Comparison of ENCODE assay signal across 10 cellular contexts in genomic region chr15:90680371-90680935, GRCh38. TPM values are rescaled to one million over a fixed set of nuclear protein-coding genes. Genes with fewer than 3 reads are reported as not detected.
DNase-seq lines count a peak whose midpoint lies in the region; ATAC-seq and TF ChIP-seq lines count a peak whose summit lies in the region.
"Had no signal": no experiment of that assay in that cellular context is flagged by ENCODE, and none has a peak within 500 bp of the region (broad histone marks: within the 10 kb centered on the region; RNA-seq: fewer than 3 reads in every experiment).

No MANE protein-coding gene starts in this region.

- in situ Hi-C loops in IMR-90 (cut with MboI; ENCODE audit: low sequenced_read_pairs) = no loop called here

- no peak for TF ChIP-seq RAD21 in IMR-90 (IDR thresholded peaks at IDR 0.05; ENCODE audit: low read length)

- H3K4me2 ChIP-seq in IMR-90 (ENCODE audit: low read depth, low read length) = peak overlapping the region; percentile 10; the same call in 1 of the 2 replicates

- peak overlapping the region; percentile 64 for H3K18ac ChIP-seq in IMR-90 (ENCODE audit: low read depth, low read length)

- peaks cover 18% of the 10 kb centered on the region for H3K9me1 ChIP-seq in IMR-90 (ENCODE audit: insufficient read depth, low read length)

- H2BK15ac ChIP-seq in IMR-90 (ENCODE audit: low read depth, low read length) = peak overlapping the region; percentile 90; the same call in 2 of the 3 replicates

- H4K5ac ChIP-seq in IMR-90 (ENCODE audit: low read depth, low read length) = peak overlapping the region; percentile 46

- dilution Hi-C loops in IMR-90 (cut with HindIII; ENCODE audit: low sequenced_read_pairs, unreplicated experiment) = no loop called here

- H3K27ac ChIP-seq in IMR-90 (ENCODE audit: insufficient read depth, low read length) = peak overlapping the region; percentile 67

- no peak overlapping the region for H3K4me3 Mint-ChIP-seq in chondrocyte (ENCODE audit: unreplicated experiment)

- peak overlapping the region; percentile 39; the same call in 1 of the 2 replicates for H3K56ac ChIP-seq in IMR-90 (ENCODE audit: extremely low read depth, insufficient read depth, low read length)

- peak overlapping the region; percentile 94 for H3K4ac ChIP-seq in IMR-90 (ENCODE audit: low read depth, low read length)

- H3K27me3 ChIP-seq in IMR-90 (ENCODE audit: control insufficient read depth, insufficient read depth, low read length) = no peaks in the 10 kb centered on the region

- H2BK20ac ChIP-seq in IMR-90 (ENCODE audit: low read depth, low read length) = peak overlapping the region; percentile 92

- peak overlapping the region; percentile 90 for H2BK5ac ChIP-seq in IMR-90 (ENCODE audit: low read depth, low read length, poor library complexity, severe bottlenecking)

- no TSS peak for BruUV-seq in IMR-90 (replicated peaks; lab: Mats Ljungman, UMichigan)

- H4K91ac ChIP-seq in IMR-90 (ENCODE audit: insufficient read depth, low read depth, low read length) = peak overlapping the region; percentile 87

- H3K14ac ChIP-seq in IMR-90 (replicated peaks; ENCODE audit: low read depth, low read length) = peak overlapping the region; percentile 88

- peaks cover 3% of the 10 kb centered on the region for H3K9me3 Mint-ChIP-seq in chondrocyte (ENCODE audit: low read depth)

- TF ChIP-seq CTCF in IMR-90 (conservative IDR thresholded peaks at IDR 0.05; ENCODE audit: low read depth, low read length) (no peak), chondrocyte (IDR thresholded peaks at IDR 0.05) (no peak)

- CTCF ChIA-PET in IMR-90 (lab: Yijun Ruan, JAX) = no interaction called here

- POLR2A ChIA-PET in IMR-90 (lab: Charles Lee; ENCODE audit: unreplicated experiment) = no interaction called here

- H4K20me1 ChIP-seq in IMR-90 (ENCODE audit: insufficient read depth, low read length) = peaks cover 5% of the 10 kb centered on the region

- peak overlapping the region; percentile 74 for H3K23ac ChIP-seq in IMR-90 (ENCODE audit: low read depth, low read length)

- DNase-seq in AG08395 (ENCODE audit: low spot score) (peak; percentile 91), IMR-90 (peak; percentile 98), chondrocyte (ENCODE audit: low spot score) (no peak), myocyte (ENCODE audit: low read depth) (peak; percentile 76), NCI-H524 treated with DMSO at 0.1 percent for 48 hours (lab: John Stamatoyannopoulos, UW) (no peak), NCI-H1930 (lab: John Stamatoyannopoulos, UW) (no peak)
- DNase-seq in stimulated activated CD4-positive, alpha-beta T cell treated with anti-CD3 and anti-CD28 coated beads, Interleukin-12 subunit alpha, Interleukin-12 subunit beta, amount 100 ng/mL, for 4 hours = no peak
- DNase-seq: DND-41, retina had no signal

- H3K36me3 Mint-ChIP-seq in chondrocyte (ENCODE audit: low read depth) = peaks cover 2% of the 10 kb centered on the region

- no peaks in the 10 kb centered on the region for H3K27me3 Mint-ChIP-seq in chondrocyte (ENCODE audit: low read depth)

- H4K8ac ChIP-seq in IMR-90 (ENCODE audit: low read depth in 2 of 2, low read length in 2 of 2) = peak overlapping the region; percentile 71 to 92

- intact Hi-C loops in IMR-90 (cut with micrococcal nuclease) = no loop called here

- ATAC-seq in IMR-90 (ENCODE audit: low read depth) (peak; percentile 89), HG02588 (IDR thresholded peaks at IDR 0.05; ENCODE audit: unreplicated experiment) (no peak)

- peaks cover 18% of the 10 kb centered on the region for H3K4me1 Mint-ChIP-seq in chondrocyte (ENCODE audit: low read depth)

- TF ChIP-seq POLR2A in IMR-90 (IDR thresholded peaks at IDR 0.05; ENCODE audit: low read depth, low read length) = no peak

- peak overlapping the region; percentile 95 for H2AK9ac ChIP-seq in IMR-90 (replicated peaks; ENCODE audit: low read depth, low read length, poor library complexity)

- H2AFZ ChIP-seq in IMR-90 (replicated peaks; ENCODE audit: low read length, poor library complexity) = peak overlapping the region; percentile 79

- H3K4me1 ChIP-seq in IMR-90 (ENCODE audit: control insufficient read depth, insufficient read depth, low read length) = peaks cover 20% of the 10 kb centered on the region

- no peaks in the 10 kb centered on the region for H3K36me3 ChIP-seq in IMR-90 (ENCODE audit: control insufficient read depth, insufficient read depth, low read length)

- peak overlapping the region; percentile 78 for H3K27ac Mint-ChIP-seq in chondrocyte (ENCODE audit: unreplicated experiment)

- H3K79me1 ChIP-seq in IMR-90 (ENCODE audit: low read depth in 1 of 2, low read length in 2 of 2) = no peaks in the 10 kb centered on the region

- H3K9ac ChIP-seq in IMR-90 (ENCODE audit: low read depth, low read length) = 0 out of 2 replicates have a peak overlapping the region, but pooled peaks have one; percentile 1

- no peaks in the 10 kb centered on the region for H3K9me3 ChIP-seq in IMR-90 (ENCODE audit: control insufficient read depth, insufficient read depth, low read length)

- H2AK5ac ChIP-seq in IMR-90 (ENCODE audit: low read depth, low read length) = peak overlapping the region; percentile 92; the same call in 1 of the 2 replicates

- peak overlapping the region; percentile 85 for H2BK120ac ChIP-seq in IMR-90 (ENCODE audit: low read depth, low read length)

- 50% methylated on average over 2 of the region's 6 CpGs; no CpG with 5 or more reads in 1 of the 2 experiments for WGBS in IMR-90 (ENCODE audit: extremely low coverage in 2 of 2, insufficient read length in 1 of 2), 2 experiments

- no peak overlapping the region for H3K4me3 ChIP-seq in IMR-90 (ENCODE audit: insufficient read depth, low read depth, low read length)

TF ChIP-seq in IMR-90, 13 proteins besides CTCF, POLR2A, EP300 and RAD21:
- TF ChIP-seq FOS (IDR thresholded peaks at IDR 0.05; ENCODE audit: low read depth, low read length) = peak; percentile 88
- TF ChIP-seq MXI1 (IDR thresholded peaks at IDR 0.05; ENCODE audit: borderline replicate concordance, low read depth, low read length) = peak; percentile 86; the same call in 1 of the 2 replicates
- TF ChIP-seq RCOR1 (IDR thresholded peaks at IDR 0.05; ENCODE audit: insufficient replicate concordance, low read length) = no peak
- no peak for TF ChIP-seq MAZ (IDR thresholded peaks at IDR 0.05; ENCODE audit: borderline replicate concordance, low read depth, low read length)
- peak; percentile 48; the same call in 1 of the 2 replicates for TF ChIP-seq BHLHE40 (IDR thresholded peaks at IDR 0.05; ENCODE audit: low read depth, low read length)
- no peak for TF ChIP-seq CHD1 (IDR thresholded peaks at IDR 0.05; ENCODE audit: low read depth, low read length)
- TF ChIP-seq SMC3 (IDR thresholded peaks at IDR 0.05; ENCODE audit: low read depth, low read length) = 0 out of 2 replicates have a peak, but pooled peaks have one; percentile 8
- no peak for TF ChIP-seq ELK1 (IDR thresholded peaks at IDR 0.05; ENCODE audit: borderline replicate concordance, low read depth, low read length)
- no peak for TF ChIP-seq NFE2L2 (IDR thresholded peaks at IDR 0.05; ENCODE audit: low read depth, low read length)
- peak; percentile 53; the same call in 1 of the 2 replicates for TF ChIP-seq USF2 (IDR thresholded peaks at IDR 0.05; ENCODE audit: low read depth, low read length)
- TF ChIP-seq MAFK (IDR thresholded peaks at IDR 0.05; ENCODE audit: low read depth, low read length) = peak; percentile 9; the same call in 1 of the 2 replicates

RNA-seq across cellular contexts. Expression of gene BLM, which starts 36.7 kb away (rescaled TPM):
- total RNA-seq in IMR-90 (2012; rRNA removed) (6.5 and 7.2 TPM in 2 replicates), chondrocyte (2.3 to 4.1 TPM (median 3.5 TPM) in 3 replicates), myocyte (0.67 and 2.0 TPM in 2 replicates)
- polyA plus RNA-seq in IMR-90 (2012; rRNA removed) = 2.3 and 2.5 TPM in 2 replicates
- 0.26 and 0.64 TPM in 2 replicates for polyA plus RNA-seq in IMR-90 (2012; cell fraction: cytosol; rRNA removed)
- 0.27 and 1.7 TPM in 2 replicates for polyA plus RNA-seq in IMR-90 (2012; cell fraction: nucleus; rRNA removed; ENCODE audit: low replicate concordance)
- 0.18 TPM for polyA plus RNA-seq in myocyte (2012)

Comparison
In these comparisons a context has a peak if more than half of its experiments do, and no peak if none do; other contexts are left out.
1. DNase-seq: peak in AG08395 (single experiment), IMR-90 (single experiment) and myocyte (single experiment); none in chondrocyte (single experiment), NCI-H524 treated with DMSO at 0.1 percent for 48 hours (single experiment), stimulated activated CD4-positive, alpha-beta T cell treated with anti-CD3 and anti-CD28 coated beads, Interleukin-12 subunit alpha, Interleukin-12 subunit beta, amount 100 ng/mL, for 4 hours (single experiment) and NCI-H1930 (0 of 2).